11 cellular contexts compared by ENCODE assay signal in the genomic region with DNA sequence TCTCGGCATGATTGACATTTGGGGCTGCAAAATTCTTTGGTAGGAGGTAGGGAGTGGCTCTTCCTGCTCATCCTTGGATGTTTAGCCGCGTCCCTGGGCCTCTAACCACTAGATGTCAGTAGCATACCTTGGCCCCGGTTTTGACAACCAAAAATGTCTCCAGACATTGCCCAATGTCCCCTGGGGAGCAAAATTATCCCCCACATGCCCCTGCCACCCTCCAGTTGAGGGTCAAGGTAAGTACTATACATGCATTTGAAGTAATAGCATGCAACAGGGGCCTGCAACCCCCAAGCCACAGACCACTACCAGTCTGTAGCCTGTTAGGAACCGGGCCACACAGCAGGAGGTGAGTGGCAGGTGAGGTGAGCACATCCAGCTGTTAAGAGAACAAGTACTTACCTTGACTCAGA. TPM values are rescaled to one million over a fixed set of nuclear protein-coding genes. Genes with fewer than 3 reads are reported as not detected.
DNase-seq lines count a peak whose midpoint lies in the region; ATAC-seq and TF ChIP-seq lines count a peak whose summit lies in the region.
"Had no signal": no experiment of that assay in that cellular context is flagged by ENCODE, and none has a peak within 500 bp of the region (broad histone marks: within the 10 kb centered on the region; RNA-seq: fewer than 3 reads in every experiment).

No MANE protein-coding gene starts in this region.

- H4K20me1 ChIP-seq in OCI-LY3 (ENCODE audit: insufficient read depth, low read length) (no peaks in the 10 kb centered on the region), fibroblast of lung (ENCODE audit: control insufficient read depth, extremely low read depth, insufficient read depth, low read length) (no peaks in the 10 kb centered on the region)

- H3K27ac Mint-ChIP-seq in activated naive CD4-positive, alpha-beta T cell treated with anti-CD3 and anti-CD28 coated beads for 36 hours: no peak overlapping the region

- H3K4me1 ChIP-seq in OCI-LY3 (ENCODE audit: low read length) (no peaks in the 10 kb centered on the region), fibroblast of lung (ENCODE audit: control insufficient read depth, extremely low read depth, insufficient read depth, low read length) (no peaks in the 10 kb centered on the region)
- H3K4me1 ChIP-seq: lower lobe of right lung, SJSA1 had no signal

- intact Hi-C loops in activated naive CD4-positive, alpha-beta T cell treated with anti-CD3 and anti-CD28 coated beads for 36 hours (cut with micrococcal nuclease): loop anchor here (10.0 kb wide), 1 partner anchor 120 kb away; no protein-coding TSS in a partner anchor

- TF ChIP-seq CTCF in OCI-LY3 (IDR thresholded peaks at IDR 0.05; ENCODE audit: low read depth, low read length): peak; percentile 64
- TF ChIP-seq CTCF in fibroblast of lung (conservative IDR thresholded peaks at IDR 0.05 in 1 of 2, IDR thresholded peaks at IDR 0.05 in 1 of 2; ENCODE audit: low read depth in 1 of 2, low read length in 2 of 2): peak; percentile 36 to 48

- H3K9ac ChIP-seq in OCI-LY3 (ENCODE audit: low read length) (no peak overlapping the region), fibroblast of lung (ENCODE audit: insufficient read depth, low read length) (no peak overlapping the region)

- ATAC-seq in HG03097 (IDR thresholded peaks at IDR 0.05; ENCODE audit: low FRiP score, unreplicated experiment): no peak
- no peak for ATAC-seq in HG03196 (IDR thresholded peaks at IDR 0.05; ENCODE audit: unreplicated experiment)
- ATAC-seq: lower lobe of right lung had no signal

- no peaks in the 10 kb centered on the region for H3K27me3 Mint-ChIP-seq in activated naive CD4-positive, alpha-beta T cell treated with anti-CD3 and anti-CD28 coated beads for 36 hours (ENCODE audit: low read depth)

- H3K27me3 ChIP-seq in OCI-LY3 (ENCODE audit: low read depth, low read length) (no peaks in the 10 kb centered on the region), fibroblast of lung (ENCODE audit: control insufficient read depth, insufficient read depth, low read length) (peaks cover 5% of the 10 kb centered on the region)
- H3K27me3 ChIP-seq: SJSA1 had no signal

- peak overlapping the region; percentile 70; the same call in 1 of the 2 replicates for H2AFZ ChIP-seq in OCI-LY3 (ENCODE audit: low read depth, low read length)
- no peak overlapping the region for H2AFZ ChIP-seq in fibroblast of lung (ENCODE audit: low read length)

- no peak overlapping the region for H3K27ac ChIP-seq in OCI-LY3 (ENCODE audit: low read length)
- H3K27ac ChIP-seq in fibroblast of lung (ENCODE audit: insufficient read depth, low read length): no peak overlapping the region
- H3K27ac ChIP-seq: lower lobe of right lung, SJSA1 had no signal

- no peaks in the 10 kb centered on the region for H3K4me1 Mint-ChIP-seq in activated naive CD4-positive, alpha-beta T cell treated with anti-CD3 and anti-CD28 coated beads for 36 hours (ENCODE audit: low read depth)

- H3K9me3 ChIP-seq in OCI-LY3 (ENCODE audit: insufficient read depth, low read length) (no peaks in the 10 kb centered on the region), fibroblast of lung (ENCODE audit: control insufficient read depth, insufficient read depth, low read depth, low read length) (no peaks in the 10 kb centered on the region)
- H3K9me3 ChIP-seq: lower lobe of right lung, SJSA1 had no signal

- no peak overlapping the region for H3K4me3 ChIP-seq in OCI-LY3 (ENCODE audit: low read length)
- H3K4me3 ChIP-seq in fibroblast of lung (replicated peaks in 1 of 4; ENCODE audit: control extremely low read depth in 1 of 4, insufficient read depth in 1 of 4, low read depth in 3 of 4, low read length in 4 of 4): no peak overlapping the region
- H3K4me3 ChIP-seq: lower lobe of right lung, SJSA1 had no signal

- no peaks in the 10 kb centered on the region for H3K36me3 Mint-ChIP-seq in activated naive CD4-positive, alpha-beta T cell treated with anti-CD3 and anti-CD28 coated beads for 36 hours (ENCODE audit: low read depth)

- CTCF ChIA-PET in activated naive CD4-positive, alpha-beta T cell treated with anti-CD3 and anti-CD28 coated beads for 36 hours (lab: Charles Lee): interaction anchor here (0.6 to 0.7 kb wide), 2 partner anchors 24 to 63 kb away, joined by 3 read pairs; no protein-coding TSS in a partner anchor

- H3K9me3 Mint-ChIP-seq in activated naive CD4-positive, alpha-beta T cell treated with anti-CD3 and anti-CD28 coated beads for 36 hours: no peaks in the 10 kb centered on the region

- H3K36me3 ChIP-seq in OCI-LY3 (replicated peaks; ENCODE audit: low read depth, low read length) (no peaks in the 10 kb centered on the region), fibroblast of lung (ENCODE audit: control insufficient read depth, insufficient read depth, low read length) (no peaks in the 10 kb centered on the region)
- H3K36me3 ChIP-seq: lower lobe of right lung, SJSA1 had no signal

- H3K4me3 Mint-ChIP-seq in activated naive CD4-positive, alpha-beta T cell treated with anti-CD3 and anti-CD28 coated beads for 36 hours: no peak overlapping the region

- H3K79me2 ChIP-seq in OCI-LY3 (ENCODE audit: low read length) (no peaks in the 10 kb centered on the region), fibroblast of lung (ENCODE audit: control insufficient read depth, insufficient read depth, low read length) (no peaks in the 10 kb centered on the region)

- DNase-seq in activated naive CD4-positive, alpha-beta T cell treated with anti-CD3 and anti-CD28 coated beads for 36 hours: peak; percentile 5
- DNase-seq in activated naive CD4-positive, alpha-beta T cell (lab: John Stamatoyannopoulos, UW): no peak
- DNase-seq in fibroblast of lung (ENCODE audit: low read depth in 2 of 2) (peak in 1 of 2 donors; percentile 2), stromal cell of bone marrow (ENCODE audit: low read depth) (peak; percentile 4), activated T-cell treated with anti-CD3 and anti-CD28 coated beads for 4 hours (no peak)
- DNase-seq: DMS79, lower lobe of right lung had no signal

- peak overlapping the region; percentile 54 for H3K4me2 ChIP-seq in OCI-LY3 (ENCODE audit: low read length)
- H3K4me2 ChIP-seq in fibroblast of lung (ENCODE audit: extremely low read depth, insufficient read depth, low read length): no peak overlapping the region

RNA-seq across cellular contexts. Expression of a gene that starts 17.6 kb away (rescaled TPM):
- not detected for total RNA-seq in activated naive CD4-positive, alpha-beta T cell treated with anti-CD3 and anti-CD28 coated beads for 36 hours
- total RNA-seq in fibroblast of lung: not detected in 2 replicates
- not detected in 2 replicates for polyA plus RNA-seq in fibroblast of lung
- polyA plus RNA-seq in fibroblast of lung (2012): not detected in 2 replicates
- polyA minus RNA-seq in fibroblast of lung (ENCODE audit: low replicate concordance): not detected in 2 replicates
- total RNA-seq: lower lobe of right lung, SJSA1 had no signal

Comparison
In these comparisons a context has a peak if more than half of its experiments do, and no peak if none do; other contexts are left out.
1. DNase-seq: peak in activated naive CD4-positive, alpha-beta T cell treated with anti-CD3 and anti-CD28 coated beads for 36 hours (single experiment) and stromal cell of bone marrow (single experiment); none in activated naive CD4-positive, alpha-beta T cell (0 of 4) and activated T-cell treated with anti-CD3 and anti-CD28 coated beads for 4 hours (single experiment).